Comparison of ENCODE assay signal across 8 cellular contexts in genomic region chr22:46070215-46070721, GRCh38.
A peak's percentile ranks its signal among the peaks of the same experiment; 100 is the strongest.
DNase-seq lines count a peak whose midpoint lies in the region; ATAC-seq and TF ChIP-seq lines count a peak whose summit lies in the region.

No MANE protein-coding gene starts in this region.

- peaks cover 96% of the 10 kb centered on the region for H3K79me2 ChIP-seq in fibroblast of lung (ENCODE audit: control insufficient read depth, insufficient read depth, low read length)

- no peaks in the 10 kb centered on the region for H3K36me3 Mint-ChIP-seq in WTC11

- H3K27me3 Mint-ChIP-seq in WTC11 (ENCODE audit: low read depth) = peaks cover 79% of the 10 kb centered on the region

- H3K4me1 Mint-ChIP-seq in WTC11 = peaks cover 18% of the 10 kb centered on the region

- H3K4me2 ChIP-seq in BLaER1 = peak overlapping the region; percentile 80
- H3K4me2 ChIP-seq in fibroblast of lung (ENCODE audit: extremely low read depth, insufficient read depth, low read length) = peak overlapping the region; percentile 99

- H3K4me3 Mint-ChIP-seq in WTC11 = peak overlapping the region; percentile 61

- CTCF ChIA-PET in WTC11 (lab: Charles Lee) = interaction anchor here (0.9 to 2.7 kb wide), 7 partner anchors 12 to 72 kb away, joined by 3 to 28 read pairs (median 3); no protein-coding TSS in a partner anchor

- peak overlapping the region; percentile 90 for H3K9ac ChIP-seq in BLaER1
- H3K9ac ChIP-seq in fibroblast of lung (ENCODE audit: insufficient read depth, low read length) = peak overlapping the region; percentile 96

- H4K20me1 ChIP-seq in BLaER1 = peaks cover 59% of the 10 kb centered on the region
- H4K20me1 ChIP-seq in fibroblast of lung (ENCODE audit: control insufficient read depth, extremely low read depth, insufficient read depth, low read length) = no peaks in the 10 kb centered on the region

- H3K9me3 Mint-ChIP-seq in WTC11 = no peaks in the 10 kb centered on the region

- H3K36me3 ChIP-seq in BLaER1 (no peaks in the 10 kb centered on the region), fibroblast of lung (ENCODE audit: control insufficient read depth, insufficient read depth, low read length) (peaks cover 18% of the 10 kb centered on the region)

- H3K4me3 ChIP-seq in BLaER1 = peak overlapping the region; percentile 76
- H3K4me3 ChIP-seq in fibroblast of lung (replicated peaks in 1 of 4; ENCODE audit: control extremely low read depth in 1 of 4, insufficient read depth in 1 of 4, low read depth in 3 of 4, low read length in 4 of 4) = peak overlapping the region; percentile 43 to 79 (median 71)

- POLR2A ChIA-PET in WTC11 (lab: Charles Lee) = interaction anchor here (1.1 kb wide), 1 partner anchor 56 kb away, joined by 3 read pairs; no protein-coding TSS in a partner anchor

- H3K27me3 ChIP-seq in BLaER1 (peaks cover 100% of the 10 kb centered on the region), fibroblast of lung (ENCODE audit: control insufficient read depth, insufficient read depth, low read length) (no peaks in the 10 kb centered on the region)

- H2AFZ ChIP-seq in fibroblast of lung (ENCODE audit: low read length) = no peak overlapping the region

- H3K27ac ChIP-seq in BLaER1 = peak overlapping the region; percentile 95
- H3K27ac ChIP-seq in fibroblast of lung (ENCODE audit: insufficient read depth, low read length) = peak overlapping the region; percentile 98

- peak; percentile 64 for DNase-seq in HCEC 1CT
- DNase-seq in WTC11 (ENCODE audit: low spot score) = peak; percentile 61
- peak in 1 of 2 donors; percentile 72 for DNase-seq in fibroblast of lung (ENCODE audit: low read depth in 2 of 2)
- no peak for DNase-seq in omental fat pad (ENCODE audit: low spot score)
- no peak for DNase-seq in NCI-H446 (lab: John Stamatoyannopoulos, UW)

- no peak overlapping the region for H3K27ac Mint-ChIP-seq in WTC11

- ATAC-seq in WTC11 (peak; percentile 34), omental fat pad (ENCODE audit: low FRiP score) (peak; percentile 15), HG03457 (IDR thresholded peaks at IDR 0.05; ENCODE audit: unreplicated experiment) (no peak), GM21528 (IDR thresholded peaks at IDR 0.05; ENCODE audit: low FRiP score, unreplicated experiment) (no peak)

- H3K9me3 ChIP-seq in BLaER1 (no peaks in the 10 kb centered on the region), fibroblast of lung (ENCODE audit: control insufficient read depth, insufficient read depth, low read depth, low read length) (no peaks in the 10 kb centered on the region)

- H3K4me1 ChIP-seq in BLaER1 = peaks cover 72% of the 10 kb centered on the region
- peaks cover 6% of the 10 kb centered on the region for H3K4me1 ChIP-seq in fibroblast of lung (ENCODE audit: control insufficient read depth, extremely low read depth, insufficient read depth, low read length)

- no peak for TF ChIP-seq CTCF in WTC11 (IDR thresholded peaks at IDR 0.05)
- TF ChIP-seq CTCF in fibroblast of lung (conservative IDR thresholded peaks at IDR 0.05 in 1 of 2, IDR thresholded peaks at IDR 0.05 in 1 of 2; ENCODE audit: low read depth in 1 of 2, low read length in 2 of 2) = no peak
- TF ChIP-seq CTCF in omental fat pad (IDR thresholded peaks at IDR 0.05) = no peak

TF ChIP-seq in WTC11, 78 proteins besides CTCF, POLR2A, EP300 and RAD21:
- TF ChIP-seq ZNF219 (CRISPR knock-in tag; IDR thresholded peaks at IDR 0.05; ENCODE audit: borderline replicate concordance) (no peak), SP1 (CRISPR knock-in tag; conservative IDR thresholded peaks at IDR 0.05) (0 out of 2 replicates have a peak, but pooled peaks have one; percentile 21), OVOL2 (CRISPR knock-in tag; IDR thresholded peaks at IDR 0.05; ENCODE audit: borderline replicate concordance) (no peak), ZNF317 (CRISPR knock-in tag; IDR thresholded peaks at IDR 0.05; ENCODE audit: borderline replicate concordance, low read depth) (no peak), E2F4 (CRISPR knock-in tag; IDR thresholded peaks at IDR 0.05; ENCODE audit: borderline replicate concordance, low read depth) (0 out of 2 replicates have a peak, but pooled peaks have one; percentile 39), ZNF232 (CRISPR knock-in tag; IDR thresholded peaks at IDR 0.05) (no peak)
- TF ChIP-seq, protein P1, sequence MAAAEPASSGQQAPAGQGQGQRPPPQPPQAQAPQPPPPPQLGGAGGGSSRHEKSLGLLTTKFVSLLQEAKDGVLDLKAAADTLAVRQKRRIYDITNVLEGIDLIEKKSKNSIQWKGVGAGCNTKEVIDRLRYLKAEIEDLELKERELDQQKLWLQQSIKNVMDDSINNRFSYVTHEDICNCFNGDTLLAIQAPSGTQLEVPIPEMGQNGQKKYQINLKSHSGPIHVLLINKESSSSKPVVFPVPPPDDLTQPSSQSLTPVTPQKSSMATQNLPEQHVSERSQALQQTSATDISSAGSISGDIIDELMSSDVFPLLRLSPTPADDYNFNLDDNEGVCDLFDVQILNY (CRISPR knock-in tag; IDR thresholded peaks at IDR 0.05) = 0 out of 2 replicates have a peak, but pooled peaks have one; percentile 22
- TF ChIP-seq, protein P2, sequence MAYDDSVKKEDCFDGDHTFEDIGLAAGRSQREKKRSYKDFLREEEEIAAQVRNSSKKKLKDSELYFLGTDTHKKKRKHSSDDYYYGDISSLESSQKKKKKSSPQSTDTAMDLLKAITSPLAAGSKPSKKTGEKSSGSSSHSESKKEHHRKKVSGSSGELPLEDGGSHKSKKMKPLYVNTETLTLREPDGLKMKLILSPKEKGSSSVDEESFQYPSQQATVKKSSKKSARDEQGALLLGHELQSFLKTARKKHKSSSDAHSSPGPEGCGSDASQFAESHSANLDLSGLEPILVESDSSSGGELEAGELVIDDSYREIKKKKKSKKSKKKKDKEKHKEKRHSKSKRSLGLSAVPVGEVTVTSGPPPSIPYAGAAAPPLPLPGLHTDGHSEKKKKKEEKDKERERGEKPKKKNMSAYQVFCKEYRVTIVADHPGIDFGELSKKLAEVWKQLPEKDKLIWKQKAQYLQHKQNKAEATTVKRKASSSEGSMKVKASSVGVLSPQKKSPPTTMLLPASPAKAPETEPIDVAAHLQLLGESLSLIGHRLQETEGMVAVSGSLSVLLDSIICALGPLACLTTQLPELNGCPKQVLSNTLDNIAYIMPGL (CRISPR knock-in tag; IDR thresholded peaks at IDR 0.05) = 0 out of 2 replicates have a peak, but pooled peaks have one; percentile 46
- TF ChIP-seq, protein P3, sequence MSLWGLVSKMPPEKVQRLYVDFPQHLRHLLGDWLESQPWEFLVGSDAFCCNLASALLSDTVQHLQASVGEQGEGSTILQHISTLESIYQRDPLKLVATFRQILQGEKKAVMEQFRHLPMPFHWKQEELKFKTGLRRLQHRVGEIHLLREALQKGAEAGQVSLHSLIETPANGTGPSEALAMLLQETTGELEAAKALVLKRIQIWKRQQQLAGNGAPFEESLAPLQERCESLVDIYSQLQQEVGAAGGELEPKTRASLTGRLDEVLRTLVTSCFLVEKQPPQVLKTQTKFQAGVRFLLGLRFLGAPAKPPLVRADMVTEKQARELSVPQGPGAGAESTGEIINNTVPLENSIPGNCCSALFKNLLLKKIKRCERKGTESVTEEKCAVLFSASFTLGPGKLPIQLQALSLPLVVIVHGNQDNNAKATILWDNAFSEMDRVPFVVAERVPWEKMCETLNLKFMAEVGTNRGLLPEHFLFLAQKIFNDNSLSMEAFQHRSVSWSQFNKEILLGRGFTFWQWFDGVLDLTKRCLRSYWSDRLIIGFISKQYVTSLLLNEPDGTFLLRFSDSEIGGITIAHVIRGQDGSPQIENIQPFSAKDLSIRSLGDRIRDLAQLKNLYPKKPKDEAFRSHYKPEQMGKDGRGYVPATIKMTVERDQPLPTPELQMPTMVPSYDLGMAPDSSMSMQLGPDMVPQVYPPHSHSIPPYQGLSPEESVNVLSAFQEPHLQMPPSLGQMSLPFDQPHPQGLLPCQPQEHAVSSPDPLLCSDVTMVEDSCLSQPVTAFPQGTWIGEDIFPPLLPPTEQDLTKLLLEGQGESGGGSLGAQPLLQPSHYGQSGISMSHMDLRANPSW (CRISPR knock-in tag; conservative IDR thresholded peaks at IDR 0.05; ENCODE audit: low read depth) = no peak

Comparison
In these comparisons a context has a peak if more than half of its experiments do, and no peak if none do; other contexts are left out.
1. DNase-seq: peak in HCEC 1CT (single experiment) and WTC11 (single experiment); none in omental fat pad (single experiment) and NCI-H446 (0 of 2).
2. ATAC-seq: peak in WTC11 (single experiment) and omental fat pad (single experiment); none in HG03457 (single experiment) and GM21528 (single experiment).